Comparison of ENCODE assay signal across 7 cellular contexts in the genomic region with DNA sequence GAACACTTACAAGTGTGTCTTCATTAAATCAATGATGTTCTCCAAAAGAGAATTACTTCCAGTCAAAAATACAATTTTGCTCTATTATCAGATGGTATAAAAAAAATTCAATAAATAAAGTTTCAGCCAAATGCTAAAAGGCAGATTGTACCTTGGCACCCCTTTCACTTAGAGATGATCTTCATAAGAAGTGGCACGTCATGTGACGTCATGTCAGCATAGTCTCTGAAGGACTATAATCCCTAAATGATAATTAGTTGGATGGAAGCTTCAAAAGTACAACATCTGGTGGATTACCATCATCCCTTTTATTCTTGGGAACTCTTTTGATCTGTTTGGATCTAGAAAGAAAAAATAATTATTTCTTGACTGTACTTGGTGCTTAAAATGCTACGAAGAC.
"Had no signal": no experiment of that assay in that cellular context is flagged by ENCODE, and none has a peak within 500 bp of the region (broad histone marks: within the 10 kb centered on the region; RNA-seq: fewer than 3 reads in every experiment).

No MANE protein-coding gene starts in this region.

- ATAC-seq: GM23338 had no signal

- H2AFZ ChIP-seq: GM23338 had no signal

- H3K4me3 ChIP-seq: GM23338 had no signal

- FAIRE-seq: H1, H54, HTR-8/SVneo had no signal

- H3K4me2 ChIP-seq: GM23338 had no signal

- DNase-seq: H9, HCEC 1CT, KBM-7 had no signal
